In the genomic region with DNA sequence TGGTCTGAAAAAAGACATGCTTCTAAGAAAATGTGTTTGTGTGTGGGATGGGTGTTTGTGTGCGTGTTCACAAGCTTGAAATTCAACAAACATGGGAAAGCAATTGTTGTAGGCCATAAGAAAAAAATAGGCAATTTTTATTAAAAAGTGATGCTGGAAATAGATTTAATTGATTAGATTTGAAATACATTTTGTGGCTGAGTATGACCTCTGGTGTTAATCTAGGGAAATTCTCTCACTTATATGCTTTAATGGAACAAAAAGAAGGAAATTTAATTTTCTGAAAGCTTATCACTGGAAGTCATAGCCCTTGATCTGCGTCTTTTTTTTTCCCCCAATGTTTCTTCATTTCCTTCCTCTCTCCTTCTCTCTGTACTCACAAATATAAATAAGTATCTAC, we compare ENCODE assay signal across 21 cellular contexts. TPM values are rescaled to one million over a fixed set of nuclear protein-coding genes. Genes with fewer than 3 reads are reported as not detected.
A peak's percentile ranks its signal among the peaks of the same experiment; 100 is the strongest.
DNase-seq lines count a peak whose midpoint lies in the region; ATAC-seq and TF ChIP-seq lines count a peak whose summit lies in the region.
"Had no signal": no experiment of that assay in that cellular context is flagged by ENCODE, and none has a peak within 500 bp of the region (broad histone marks: within the 10 kb centered on the region; RNA-seq: fewer than 3 reads in every experiment).

No MANE protein-coding gene starts in this region.

- no peak overlapping the region for H3K4ac ChIP-seq in H9 (ENCODE audit: low read depth, low read length)

- peaks cover 2 to 5% of the 10 kb centered on the region in 2 experiments; a peak in 4 of 5 replicates for H3K9me3 Mint-ChIP-seq in H9

- H2BK15ac ChIP-seq in H9 (ENCODE audit: low read depth, low read length): no peak overlapping the region

- H3K14ac ChIP-seq in H9 (ENCODE audit: insufficient read depth, low read length): no peak overlapping the region

- no peak for DNase-seq in H9
- peak; percentile 16 for DNase-seq in SK-N-DZ (ENCODE audit: low spot score)
- no peak for DNase-seq in fibroblast of villous mesenchyme (ENCODE audit: low read depth)
- DNase-seq in NCI-H2227 (lab: John Stamatoyannopoulos, UW; ENCODE audit: unreplicated experiment): no peak
- DNase-seq in activated naive CD4-positive, alpha-beta T cell treated with Interleukin-2 at 50 U/mL for 16 hours: no peak
- DNase-seq in amygdala (lab: John Stamatoyannopoulos, UW): no peak
- DNase-seq: activated CD4-positive, alpha-beta T cell treated with anti-CD3 and anti-CD28 coated beads for 1 hour; CD8-positive, alpha-beta memory T cell; central memory CD4-positive, alpha-beta T cell; DND-41; effector CD4-positive, alpha-beta T cell; KG1; left ventricle myocardium inferior; NCI-H1417; NCI-H526; sigmoid colon; stimulated activated naive CD4-positive, alpha-beta T cell; thyroid gland had no signal

- no peaks in the 10 kb centered on the region for H3K27me3 Mint-ChIP-seq in H9 (ENCODE audit: low read depth)

- H3K4me3 ChIP-seq in fibroblast of villous mesenchyme (ENCODE audit: low read depth, low read length): no peak overlapping the region
- H3K4me3 ChIP-seq: esophagus muscularis mucosa, left ventricle myocardium inferior, sigmoid colon, thyroid gland had no signal

- no peak overlapping the region for H3K9ac ChIP-seq in H9 (ENCODE audit: extremely low read depth, insufficient read length, low read length)

- no peak overlapping the region for H4K8ac ChIP-seq in H9 (replicated peaks; ENCODE audit: insufficient read length, low read depth, low read length)

- H2BK5ac ChIP-seq in H9 (ENCODE audit: insufficient read length, low read length): no peak overlapping the region

- H3T11ph ChIP-seq in H9 (ENCODE audit: low read length): no peak overlapping the region

- H2AFZ ChIP-seq in H9 (ENCODE audit: low read length): no peak overlapping the region

- H2BK20ac ChIP-seq in H9 (ENCODE audit: low read depth, low read length, poor library complexity, severe bottlenecking): no peak overlapping the region

- H2AK5ac ChIP-seq in H9 (ENCODE audit: insufficient read length, low read length): no peak overlapping the region

- TF ChIP-seq CTCF in 22Rv1 (IDR thresholded peaks at IDR 0.05) (peak; percentile 46), H9 (conservative IDR thresholded peaks at IDR 0.05) (peak; percentile 53), fibroblast of villous mesenchyme (IDR thresholded peaks at IDR 0.05; ENCODE audit: insufficient read depth, low read depth, low read length) (peak; percentile 26)

- no peak overlapping the region for H3K27ac ChIP-seq in 22Rv1
- H3K27ac ChIP-seq in H9 (ENCODE audit: insufficient read length, low read depth, low read length): no peak overlapping the region
- H3K27ac ChIP-seq: esophagus muscularis mucosa, left ventricle myocardium inferior, sigmoid colon, thyroid gland had no signal

- H4K5ac ChIP-seq in H9 (ENCODE audit: insufficient read length, low read depth, low read length): no peak overlapping the region

- no peak overlapping the region for H3K4me3 Mint-ChIP-seq in H9
- H3K4me3 Mint-ChIP-seq: CD8-positive, alpha-beta memory T cell had no signal

- peaks cover 6% of the 10 kb centered on the region; the same call in 1 of the 2 replicates for H3K4me1 ChIP-seq in H9 (ENCODE audit: insufficient read depth, low read length)

- peaks cover 0 to 11% (median 2%) of the 10 kb centered on the region in 3 experiments; a peak in 4 of 7 replicates for H3K36me3 Mint-ChIP-seq in H9 (ENCODE audit: insufficient read depth in 1 of 3, low read depth in 3 of 3)
- H3K36me3 Mint-ChIP-seq: CD8-positive, alpha-beta memory T cell had no signal

- H3K23ac ChIP-seq in H9 (ENCODE audit: insufficient read length, low read depth, low read length): no peak overlapping the region

- H3K9me3 ChIP-seq in H9 (ENCODE audit: control insufficient read depth, low read depth, low read length): no peaks in the 10 kb centered on the region
- H3K9me3 ChIP-seq: esophagus muscularis mucosa, left ventricle myocardium inferior, sigmoid colon, thyroid gland had no signal

- peak overlapping the region in 1 of 3 experiments; percentile 54; a peak in 2 of 7 replicates for H3K27ac Mint-ChIP-seq in H9
- H3K27ac Mint-ChIP-seq: CD8-positive, alpha-beta memory T cell had no signal

- ATAC-seq in GM18907 (IDR thresholded peaks at IDR 0.05; ENCODE audit: unreplicated experiment): no peak

- peaks cover 51% of the 10 kb centered on the region in 2 experiments for H3K4me1 Mint-ChIP-seq in H9
- H3K4me1 Mint-ChIP-seq: CD8-positive, alpha-beta memory T cell had no signal

- H2BK120ac ChIP-seq in H9 (ENCODE audit: low read depth, low read length, poor library complexity, severe bottlenecking): no peak overlapping the region

- H2BK12ac ChIP-seq in H9 (ENCODE audit: insufficient read length, low read depth, low read length): no peak overlapping the region

- WGBS in H9 (ENCODE audit: extremely low coverage, insufficient read length, low lambda C conversion rate): no CpG with 5 or more reads among the region's 2 CpGs

- H3K23me2 ChIP-seq in H9 (ENCODE audit: insufficient read length, low read depth, low read length, poor library complexity, severe bottlenecking): peaks cover 4% of the 10 kb centered on the region

- H3K18ac ChIP-seq in H9 (ENCODE audit: insufficient read length, low read depth, low read length): no peak overlapping the region

- no peaks in the 10 kb centered on the region for H3K79me1 ChIP-seq in H9 (ENCODE audit: insufficient read depth, low read depth, low read length, poor library complexity, severe bottlenecking)

- H3K56ac ChIP-seq in H9 (ENCODE audit: insufficient read length, low read depth, low read length): no peak overlapping the region

- H4K91ac ChIP-seq in H9 (ENCODE audit: insufficient read length, low read depth, low read length): no peak overlapping the region

- H3K4me2 ChIP-seq in H9 (ENCODE audit: insufficient read depth, insufficient read length, low read length): no peak overlapping the region

- no peaks in the 10 kb centered on the region for H3K79me2 ChIP-seq in H9 (ENCODE audit: insufficient read depth, low read length)

- no peaks in the 10 kb centered on the region for H3K27me3 ChIP-seq in H9 (ENCODE audit: insufficient read depth, low read length)

- no peaks in the 10 kb centered on the region for H4K20me1 ChIP-seq in H9 (ENCODE audit: control insufficient read depth, insufficient read depth, insufficient read length)

RNA-seq across cellular contexts. Expression of a gene that starts 3.5 kb away (rescaled TPM):
- total RNA-seq in H9 (2021) (21.0 and 21.7 TPM in 2 replicates), fibroblast of villous mesenchyme (0.64 and 2.6 TPM in 2 replicates)
- polyA plus RNA-seq in SK-N-DZ (2014; cell fraction: cytosol; rRNA removed): 7.4 and 7.5 TPM in 2 replicates
- 8.3 and 8.8 TPM in 2 replicates for polyA plus RNA-seq in SK-N-DZ (2014; cell fraction: nucleus; rRNA removed)
- total RNA-seq: CD8-positive, alpha-beta memory T cell had no signal
- polyA plus RNA-seq: CD8-positive, alpha-beta memory T cell had no signal
